ENCODE assay signal across 3 cellular contexts in the genomic region with DNA sequence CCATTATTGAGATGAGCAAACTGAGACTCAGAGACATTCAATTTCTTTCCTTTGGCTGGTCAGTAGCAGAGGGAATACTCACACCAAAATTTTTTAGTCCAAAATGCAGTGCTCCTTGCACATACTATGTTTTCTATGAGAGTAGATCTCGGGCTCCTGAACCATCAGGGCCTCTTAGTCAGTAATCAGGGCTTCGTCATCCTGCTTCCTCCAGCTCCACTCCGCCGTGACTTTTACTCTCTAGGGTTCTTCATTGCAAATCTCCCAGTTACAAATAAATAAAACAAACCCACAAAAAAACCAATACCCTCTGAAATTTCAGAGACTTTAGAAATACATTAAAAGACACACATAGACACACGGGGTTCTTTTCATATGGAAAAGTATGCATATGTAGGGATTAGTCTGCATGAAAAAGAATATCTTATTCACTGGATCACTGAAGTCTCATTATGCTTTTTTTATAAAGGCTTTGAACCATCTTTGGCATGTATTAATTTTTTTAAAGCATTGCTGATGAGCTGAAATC.
TF ChIP-seq lines count a peak whose summit lies in the region.

No MANE protein-coding gene starts in this region.

TF ChIP-seq in GM23338, 12 proteins besides CTCF, POLR2A, EP300 and RAD21 (continued from another document and continues in another):
- TF ChIP-seq REST (IDR thresholded peaks at IDR 0.05; ENCODE audit: unreplicated experiment) (no peak), ZNF331 (CRISPR knock-in tag; IDR thresholded peaks at IDR 0.05; ENCODE audit: low read depth) (no peak), EZH2 (IDR thresholded peaks at IDR 0.05; ENCODE audit: low read depth, unreplicated experiment) (no peak)

TF ChIP-seq in WTC11, 78 proteins besides CTCF, POLR2A, EP300 and RAD21 (continued from another document):
- TF ChIP-seq ERG (CRISPR knock-in tag; IDR thresholded peaks at IDR 0.05) (no peak), NFATC4 (CRISPR knock-in tag; IDR thresholded peaks at IDR 0.05) (no peak), IRF2 (CRISPR knock-in tag; IDR thresholded peaks at IDR 0.05; ENCODE audit: borderline replicate concordance, low read depth) (no peak), RELA (CRISPR knock-in tag; IDR thresholded peaks at IDR 0.05; ENCODE audit: borderline replicate concordance) (no peak), NR2C2 (CRISPR knock-in tag; IDR thresholded peaks at IDR 0.05) (no peak), CREM (CRISPR knock-in tag; IDR thresholded peaks at IDR 0.05) (no peak)
- TF ChIP-seq, protein P1, sequence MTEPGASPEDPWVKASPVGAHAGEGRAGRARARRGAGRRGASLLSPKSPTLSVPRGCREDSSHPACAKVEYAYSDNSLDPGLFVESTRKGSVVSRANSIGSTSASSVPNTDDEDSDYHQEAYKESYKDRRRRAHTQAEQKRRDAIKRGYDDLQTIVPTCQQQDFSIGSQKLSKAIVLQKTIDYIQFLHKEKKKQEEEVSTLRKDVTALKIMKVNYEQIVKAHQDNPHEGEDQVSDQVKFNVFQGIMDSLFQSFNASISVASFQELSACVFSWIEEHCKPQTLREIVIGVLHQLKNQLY (CRISPR knock-in tag; IDR thresholded peaks at IDR 0.05) = no peak
- TF ChIP-seq, protein P2, sequence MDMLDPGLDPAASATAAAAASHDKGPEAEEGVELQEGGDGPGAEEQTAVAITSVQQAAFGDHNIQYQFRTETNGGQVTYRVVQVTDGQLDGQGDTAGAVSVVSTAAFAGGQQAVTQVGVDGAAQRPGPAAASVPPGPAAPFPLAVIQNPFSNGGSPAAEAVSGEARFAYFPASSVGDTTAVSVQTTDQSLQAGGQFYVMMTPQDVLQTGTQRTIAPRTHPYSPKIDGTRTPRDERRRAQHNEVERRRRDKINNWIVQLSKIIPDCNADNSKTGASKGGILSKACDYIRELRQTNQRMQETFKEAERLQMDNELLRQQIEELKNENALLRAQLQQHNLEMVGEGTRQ (CRISPR knock-in tag; IDR thresholded peaks at IDR 0.05) = no peak
- TF ChIP-seq, protein P3, sequence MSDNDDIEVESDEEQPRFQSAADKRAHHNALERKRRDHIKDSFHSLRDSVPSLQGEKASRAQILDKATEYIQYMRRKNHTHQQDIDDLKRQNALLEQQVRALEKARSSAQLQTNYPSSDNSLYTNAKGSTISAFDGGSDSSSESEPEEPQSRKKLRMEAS (CRISPR knock-in tag; IDR thresholded peaks at IDR 0.05) = no peak

TF ChIP-seq in SK-N-SH treated with all-trans-retinoic acid at 6 μM for 48 hours, 23 proteins besides CTCF, POLR2A, EP300 and RAD21 (continued from another document):
- TF ChIP-seq CREB5 (CRISPR knock-in tag; IDR thresholded peaks at IDR 0.05; ENCODE audit: low read depth) = no peak
